ENCODE assay signal across 8 cellular contexts in the genomic region with DNA sequence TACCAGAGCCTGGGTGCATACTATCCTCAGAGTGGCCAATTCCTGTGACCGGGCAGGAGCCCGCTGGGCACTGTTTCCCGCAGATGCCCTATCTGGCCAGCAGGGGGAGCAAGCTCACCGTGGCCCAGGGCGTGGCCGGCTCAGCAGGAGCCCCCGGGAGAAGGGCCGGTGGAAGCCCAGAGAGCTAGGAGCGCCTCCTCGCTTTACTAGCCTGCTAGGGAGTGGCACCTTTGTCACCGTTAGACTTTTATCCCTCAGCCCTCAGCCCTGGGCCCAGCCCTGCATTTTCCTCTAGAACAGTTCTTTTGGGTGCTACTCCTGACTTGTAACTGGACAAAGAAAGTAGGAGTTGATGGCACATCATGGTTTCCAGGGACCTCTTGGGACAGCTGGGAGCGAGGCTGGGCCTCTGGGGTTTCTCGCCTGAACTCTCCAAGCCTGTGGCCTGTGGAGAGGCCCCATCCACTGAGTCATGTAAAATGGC. TPM values are rescaled to one million over a fixed set of nuclear protein-coding genes. Genes with fewer than 3 reads are reported as not detected.
DNase-seq lines count a peak whose midpoint lies in the region; ATAC-seq and TF ChIP-seq lines count a peak whose summit lies in the region.

No MANE protein-coding gene starts in this region.

- peak; percentile 77 to 92 (median 86) for TF ChIP-seq CTCF in Peyer's patch (IDR thresholded peaks at IDR 0.05)
- TF ChIP-seq CTCF in fibroblast of lung (conservative IDR thresholded peaks at IDR 0.05 in 1 of 2, IDR thresholded peaks at IDR 0.05 in 1 of 2; ENCODE audit: low read depth in 1 of 2, low read length in 2 of 2): peak; percentile 91 to 97
- TF ChIP-seq CTCF in neutrophil (IDR thresholded peaks at IDR 0.05): peak; percentile 90
- TF ChIP-seq CTCF in suprapubic skin (IDR thresholded peaks at IDR 0.05): peak; percentile 65 to 93

- no peaks in the 10 kb centered on the region for H3K36me3 ChIP-seq in Peyer's patch
- H3K36me3 ChIP-seq in fibroblast of lung (ENCODE audit: control insufficient read depth, insufficient read depth, low read length): no peaks in the 10 kb centered on the region
- no peaks in the 10 kb centered on the region for H3K36me3 ChIP-seq in neutrophil
- H3K36me3 ChIP-seq in suprapubic skin: no peaks in the 10 kb centered on the region

- no peak overlapping the region for H3K4me2 ChIP-seq in fibroblast of lung (ENCODE audit: extremely low read depth, insufficient read depth, low read length)

- no peaks in the 10 kb centered on the region for H4K20me1 ChIP-seq in fibroblast of lung (ENCODE audit: control insufficient read depth, extremely low read depth, insufficient read depth, low read length)

- no peak overlapping the region for H3K4me3 ChIP-seq in Peyer's patch
- H3K4me3 ChIP-seq in fibroblast of lung (replicated peaks in 1 of 4; ENCODE audit: control extremely low read depth in 1 of 4, insufficient read depth in 1 of 4, low read depth in 3 of 4, low read length in 4 of 4): no peak overlapping the region
- H3K4me3 ChIP-seq in neutrophil (ENCODE audit: low read depth in 1 of 2, low read length in 1 of 2): no peak overlapping the region
- H3K4me3 ChIP-seq in suprapubic skin: no peak overlapping the region

- WGBS in suprapubic skin: 41% methylated on average over 8 of the region's 13 CpGs

- H3K27ac ChIP-seq in Peyer's patch (no peak overlapping the region), fibroblast of lung (ENCODE audit: insufficient read depth, low read length) (no peak overlapping the region), neutrophil (no peak overlapping the region), suprapubic skin (no peak overlapping the region)

- TF ChIP-seq POLR2A in Peyer's patch (IDR thresholded peaks at IDR 0.05) (no peak), suprapubic skin (IDR thresholded peaks at IDR 0.05) (no peak)

- no peak overlapping the region for H3K9ac ChIP-seq in fibroblast of lung (ENCODE audit: insufficient read depth, low read length)

- no peak overlapping the region for H3K4me3 Mint-ChIP-seq in activated T-cell treated with anti-CD3 and anti-CD28 coated beads, Interleukin-2, amount 50 U/mL, for 4 hours

- H3K4me1 ChIP-seq in Peyer's patch: peaks cover 0 to 4% (median 0%) of the 10 kb centered on the region in 4 donors
- H3K4me1 ChIP-seq in fibroblast of lung (ENCODE audit: control insufficient read depth, extremely low read depth, insufficient read depth, low read length): no peaks in the 10 kb centered on the region
- peaks cover 0 to 4% of the 10 kb centered on the region in 2 experiments for H3K4me1 ChIP-seq in neutrophil (ENCODE audit: control insufficient read depth in 1 of 2, insufficient read depth in 1 of 2, low read depth in 1 of 2, low read length in 1 of 2)
- H3K4me1 ChIP-seq in suprapubic skin: peaks cover 11% of the 10 kb centered on the region

- no peaks in the 10 kb centered on the region for H3K36me3 Mint-ChIP-seq in activated T-cell treated with anti-CD3 and anti-CD28 coated beads, Interleukin-2, amount 50 U/mL, for 4 hours (ENCODE audit: insufficient read depth)

- no peaks in the 10 kb centered on the region for H3K79me2 ChIP-seq in fibroblast of lung (ENCODE audit: control insufficient read depth, insufficient read depth, low read length)

- peaks cover 2% of the 10 kb centered on the region for H3K27me3 Mint-ChIP-seq in activated T-cell treated with anti-CD3 and anti-CD28 coated beads, Interleukin-2, amount 50 U/mL, for 4 hours (ENCODE audit: low read depth)

- peaks cover 5% of the 10 kb centered on the region for H3K9me3 Mint-ChIP-seq in activated T-cell treated with anti-CD3 and anti-CD28 coated beads, Interleukin-2, amount 50 U/mL, for 4 hours

- peak; percentile 16 for DNase-seq in DMS114 treated with DMSO at 0.1 percent for 48 hours (lab: John Stamatoyannopoulos, UW; ENCODE audit: unreplicated experiment)
- DNase-seq in HT-29 (ENCODE audit: low spot score): peak; percentile 87
- peak; percentile 58 to 81 (median 78) for DNase-seq in Peyer's patch
- DNase-seq in activated T-cell treated with anti-CD3 and anti-CD28 coated beads, Interleukin-2, amount 50 U/mL, for 4 hours: peak; percentile 64
- peak; percentile 42 to 57 for DNase-seq in fibroblast of lung (ENCODE audit: low read depth in 2 of 2)
- peak in 1 of 2 donors; percentile 75 for DNase-seq in suprapubic skin (ENCODE audit: low spot score in 2 of 2)

- H3K9me3 ChIP-seq in Peyer's patch (peaks cover 0 to 5% (median 0%) of the 10 kb centered on the region in 4 donors), fibroblast of lung (ENCODE audit: control insufficient read depth, insufficient read depth, low read depth, low read length) (no peaks in the 10 kb centered on the region), neutrophil (no peaks in the 10 kb centered on the region), suprapubic skin (no peaks in the 10 kb centered on the region)

- H3K27me3 ChIP-seq in Peyer's patch: no peaks in the 10 kb centered on the region
- peaks cover 3% of the 10 kb centered on the region for H3K27me3 ChIP-seq in fibroblast of lung (ENCODE audit: control insufficient read depth, insufficient read depth, low read length)
- H3K27me3 ChIP-seq in neutrophil: no peaks in the 10 kb centered on the region
- H3K27me3 ChIP-seq in suprapubic skin: no peaks in the 10 kb centered on the region

- no peak overlapping the region for H2AFZ ChIP-seq in fibroblast of lung (ENCODE audit: low read length)

- H3K4me1 Mint-ChIP-seq in activated T-cell treated with anti-CD3 and anti-CD28 coated beads, Interleukin-2, amount 50 U/mL, for 4 hours (ENCODE audit: low read depth): peaks cover 9% of the 10 kb centered on the region

- ATAC-seq in GM21390 (IDR thresholded peaks at IDR 0.05; ENCODE audit: unreplicated experiment): peak; percentile 92
- peak; percentile 85 to 96 for ATAC-seq in activated T-cell treated with anti-CD3 and anti-CD28 coated beads, Interleukin-2, amount 50 U/mL, for 4 hours

- no peak for TF ChIP-seq EP300 in suprapubic skin (IDR thresholded peaks at IDR 0.05)

RNA-seq across cellular contexts. Expression of gene TMEM177, which starts 24.0 kb away (rescaled TPM):
- 31.2 and 40.0 TPM in 2 replicates for total RNA-seq in HT-29 (2014; rRNA removed; shearing (Covaris generic))
- 10 to 100 TPM in 3 of 4 donors, 1 to 10 TPM in 1; 3.3 to 39.8 (median 30.5) TPM for total RNA-seq in Peyer's patch
- total RNA-seq in activated T-cell treated with anti-CD3 and anti-CD28 coated beads, Interleukin-2, amount 50 U/mL, for 4 hours: 10 to 100 TPM; 13.6 to 19.3 (median 16.4) TPM
- total RNA-seq in fibroblast of lung: 5.6 and 6.1 TPM in 2 replicates
- polyA plus RNA-seq in fibroblast of lung: 5.8 and 8.4 TPM in 2 replicates
- polyA plus RNA-seq in fibroblast of lung (2012): 6.8 and 10.4 TPM in 2 replicates
- polyA minus RNA-seq in fibroblast of lung (ENCODE audit: low replicate concordance): 10.0 and 11.8 TPM in 2 replicates
- 10 to 100 TPM in 3 of 4 donors, 1 to 10 TPM in 1; 9.1 to 13.5 (median 11.7) TPM for total RNA-seq in suprapubic skin

RNA-seq across cellular contexts. Expression of gene PTPN4, which starts 56.8 kb away (rescaled TPM):
- total RNA-seq in HT-29 (2014; rRNA removed; shearing (Covaris generic)): 45.4 and 69.3 TPM in 2 replicates
- total RNA-seq in Peyer's patch (10 to 100 TPM; 33.1 to 86.6 (median 43.5) TPM), fibroblast of lung (18.0 and 22.3 TPM in 2 replicates), suprapubic skin (10 to 100 TPM; 14.0 to 73.7 (median 36.7) TPM)
- total RNA-seq in activated T-cell treated with anti-CD3 and anti-CD28 coated beads, Interleukin-2, amount 50 U/mL, for 4 hours: 10 to 100 TPM; 19.3 to 20.4 (median 19.3) TPM
- 5.3 and 6.0 TPM in 2 replicates for polyA plus RNA-seq in fibroblast of lung
- polyA plus RNA-seq in fibroblast of lung (2012): 5.2 and 6.1 TPM in 2 replicates
- polyA minus RNA-seq in fibroblast of lung (ENCODE audit: low replicate concordance): 5.2 and 5.7 TPM in 2 replicates
